8 cellular contexts compared by ENCODE assay signal in genomic region chr17:45315583-45316270, GRCh38. TPM values are rescaled to one million over a fixed set of nuclear protein-coding genes. Genes with fewer than 3 reads are reported as not detected.
A peak's percentile ranks its signal among the peaks of the same experiment; 100 is the strongest.
DNase-seq lines count a peak whose midpoint lies in the region; ATAC-seq lines count a peak whose summit lies in the region.

No MANE protein-coding gene starts in this region.

- POLR2A ChIA-PET in activated CD4-positive, alpha-beta memory T cell treated with anti-CD3 and anti-CD28 coated beads, Interleukin-2, amount 10 ng/mL, durations not matched to agents 7 days and 5 days (lab: Charles Lee): interaction anchor here (0.9 to 12.9 kb wide), 26 partner anchors 11 to 265 kb away, joined by 3 to 337 read pairs (median 8); partner anchors contain the start of genes FMNL1, HEXIM1, HEXIM2 and NMT1

- H3K4me1 Mint-ChIP-seq in activated CD4-positive, alpha-beta memory T cell treated with anti-CD3 and anti-CD28 coated beads, Interleukin-2, amount 10 ng/mL, durations not matched to agents 7 days and 5 days: peaks cover 74% of the 10 kb centered on the region
- peaks cover 51 to 68% of the 10 kb centered on the region in 2 donors for H3K4me1 Mint-ChIP-seq in stimulated activated naive B cell treated with anti-CD40 and anti-IgM and Interleukin-4, amounts not matched to agents 10 μg/mL and 1 μg/mL and 100 μg/mL, for 72 hours

- H3K4me3 Mint-ChIP-seq in activated CD4-positive, alpha-beta memory T cell treated with anti-CD3 and anti-CD28 coated beads, Interleukin-2, amount 10 ng/mL, durations not matched to agents 7 days and 5 days: peak overlapping the region; percentile 86
- peak overlapping the region; percentile 88 to 94 for H3K4me3 Mint-ChIP-seq in stimulated activated naive B cell treated with anti-CD40 and anti-IgM and Interleukin-4, amounts not matched to agents 10 μg/mL and 1 μg/mL and 100 μg/mL, for 72 hours

- no peaks in the 10 kb centered on the region for H3K9me3 Mint-ChIP-seq in activated CD4-positive, alpha-beta memory T cell treated with anti-CD3 and anti-CD28 coated beads, Interleukin-2, amount 10 ng/mL, durations not matched to agents 7 days and 5 days
- no peaks in the 10 kb centered on the region for H3K9me3 Mint-ChIP-seq in stimulated activated naive B cell treated with anti-CD40 and anti-IgM and Interleukin-4, amounts not matched to agents 10 μg/mL and 1 μg/mL and 100 μg/mL, for 72 hours

- peak overlapping the region; percentile 93 for H3K27ac Mint-ChIP-seq in activated CD4-positive, alpha-beta memory T cell treated with anti-CD3 and anti-CD28 coated beads, Interleukin-2, amount 10 ng/mL, durations not matched to agents 7 days and 5 days
- peak overlapping the region; percentile 97 for H3K27ac Mint-ChIP-seq in stimulated activated naive B cell treated with anti-CD40 and anti-IgM and Interleukin-4, amounts not matched to agents 10 μg/mL and 1 μg/mL and 100 μg/mL, for 72 hours

- ATAC-seq in stimulated activated naive B cell treated with anti-CD40 and anti-IgM and Interleukin-4, amounts not matched to agents 10 μg/mL and 1 μg/mL and 100 μg/mL, for 72 hours (replicated peaks): no peak
- ATAC-seq in GM18907 (IDR thresholded peaks at IDR 0.05; ENCODE audit: unreplicated experiment) (no peak), HG03520 (IDR thresholded peaks at IDR 0.05; ENCODE audit: unreplicated experiment) (no peak)

- peak overlapping the region; percentile 75 for H3K4me3 ChIP-seq in iPS-11a (ENCODE audit: low read depth, low read length)

- CTCF ChIA-PET in activated CD4-positive, alpha-beta memory T cell treated with anti-CD3 and anti-CD28 coated beads, Interleukin-2, amount 10 ng/mL, durations not matched to agents 7 days and 5 days (lab: Charles Lee): interaction anchor here (0.6 to 3.4 kb wide), 16 partner anchors 9 to 167 kb away, joined by 3 to 40 read pairs (median 5); partner anchors contain the start of gene HEXIM1

- DNase-seq in NCI-H1417 (lab: John Stamatoyannopoulos, UW) (peak in 2 of 3 experiments; percentile 21 to 44), NCI-H1417 treated with DMSO at 0.1 percent for 48 hours (lab: John Stamatoyannopoulos, UW) (no peak), mucosa of gallbladder (ENCODE audit: low spot score) (no peak)
- no peak for DNase-seq in activated CD4-positive, alpha-beta memory T cell treated with anti-CD3 and anti-CD28 coated beads, Interleukin-2, amount 10 ng/mL, durations not matched to agents 7 days and 5 days
- no peak for DNase-seq in stimulated activated naive B cell treated with anti-CD40 and anti-IgM and Interleukin-4, amounts not matched to agents 10 μg/mL and 1 μg/mL and 100 μg/mL, for 72 hours

- no peaks in the 10 kb centered on the region for H3K27me3 Mint-ChIP-seq in activated CD4-positive, alpha-beta memory T cell treated with anti-CD3 and anti-CD28 coated beads, Interleukin-2, amount 10 ng/mL, durations not matched to agents 7 days and 5 days
- no peaks in the 10 kb centered on the region for H3K27me3 Mint-ChIP-seq in stimulated activated naive B cell treated with anti-CD40 and anti-IgM and Interleukin-4, amounts not matched to agents 10 μg/mL and 1 μg/mL and 100 μg/mL, for 72 hours

- H3K36me3 Mint-ChIP-seq in activated CD4-positive, alpha-beta memory T cell treated with anti-CD3 and anti-CD28 coated beads, Interleukin-2, amount 10 ng/mL, durations not matched to agents 7 days and 5 days (ENCODE audit: low read depth): peaks cover 47% of the 10 kb centered on the region
- peaks cover 51 to 58% of the 10 kb centered on the region in 2 donors for H3K36me3 Mint-ChIP-seq in stimulated activated naive B cell treated with anti-CD40 and anti-IgM and Interleukin-4, amounts not matched to agents 10 μg/mL and 1 μg/mL and 100 μg/mL, for 72 hours

RNA-seq across cellular contexts. Expression of gene MAP3K14, which starts 1.1 kb away (rescaled TPM):
- 10 to 100 TPM; 28.7 to 30.6 TPM for total RNA-seq in activated CD4-positive, alpha-beta memory T cell treated with anti-CD3 and anti-CD28 coated beads, Interleukin-2, amount 10 ng/mL, durations not matched to agents 7 days and 5 days
- 19.1 TPM for total RNA-seq in mucosa of gallbladder

RNA-seq across cellular contexts. Expression of gene SPATA32, which starts 53.8 kb away (rescaled TPM):
- total RNA-seq in activated CD4-positive, alpha-beta memory T cell treated with anti-CD3 and anti-CD28 coated beads, Interleukin-2, amount 10 ng/mL, durations not matched to agents 7 days and 5 days: under 1 TPM; 0.20 to 0.23 TPM
- total RNA-seq in mucosa of gallbladder: not detected

Comparison
In these comparisons a context has a peak if more than half of its experiments do, and no peak if none do; other contexts are left out.
1. DNase-seq: peak in NCI-H1417 (2 of 3); none in NCI-H1417 treated with DMSO at 0.1 percent for 48 hours (single experiment), activated CD4-positive, alpha-beta memory T cell treated with anti-CD3 and anti-CD28 coated beads, Interleukin-2, amount 10 ng/mL, durations not matched to agents 7 days and 5 days (single experiment), stimulated activated naive B cell treated with anti-CD40 and anti-IgM and Interleukin-4, amounts not matched to agents 10 μg/mL and 1 μg/mL and 100 μg/mL, for 72 hours (single experiment) and mucosa of gallbladder (single experiment).